ENCODE assay signal across 20 cellular contexts in the genomic region with DNA sequence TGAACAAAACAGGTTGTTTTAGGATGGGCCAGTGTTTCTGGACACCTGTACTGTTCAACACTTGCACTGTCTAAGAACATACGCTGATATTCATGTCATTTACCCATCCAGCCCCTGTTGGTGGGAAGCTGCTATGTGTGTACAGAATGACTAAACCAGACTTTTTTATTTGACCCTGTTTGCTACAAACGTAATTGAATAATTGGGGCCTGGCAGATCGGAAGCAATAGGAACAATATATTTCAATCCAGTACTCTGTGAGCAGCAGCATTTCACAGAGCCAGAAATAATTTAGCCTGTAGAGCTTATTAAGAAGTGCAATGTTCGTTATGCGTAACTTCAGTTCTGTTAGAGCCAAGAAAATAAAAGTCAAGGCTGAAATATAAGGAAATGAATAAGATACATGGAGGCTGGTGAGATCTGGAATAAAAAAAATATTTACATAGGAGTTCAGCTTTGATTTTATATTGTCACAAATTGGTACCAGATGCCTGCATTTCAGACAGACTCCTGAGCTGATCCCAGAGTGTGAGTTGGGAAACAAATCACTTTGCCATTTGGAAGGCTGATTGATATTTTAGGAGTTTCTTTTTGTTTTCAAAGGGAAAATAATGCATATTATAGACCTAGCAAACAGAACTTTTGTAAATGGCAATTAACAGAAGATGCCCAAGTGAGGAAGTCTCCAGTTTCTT. TPM values are rescaled to one million over a fixed set of nuclear protein-coding genes. Genes with fewer than 3 reads are reported as not detected.
A peak's percentile ranks its signal among the peaks of the same experiment; 100 is the strongest.
DNase-seq lines count a peak whose midpoint lies in the region; ATAC-seq, FAIRE-seq and TF ChIP-seq lines count a peak whose summit lies in the region.
"Had no signal": no experiment of that assay in that cellular context is flagged by ENCODE, and none has a peak within 500 bp of the region (broad histone marks: within the 10 kb centered on the region; RNA-seq: fewer than 3 reads in every experiment).

No MANE protein-coding gene starts in this region.

- peaks cover 6% of the 10 kb centered on the region for H3K27me3 Mint-ChIP-seq in activated naive CD8-positive, alpha-beta T cell treated with anti-CD3 and anti-CD28 coated beads for 36 hours
- H3K27me3 Mint-ChIP-seq in mesothelial cell of epicardium (ENCODE audit: low read depth): no peaks in the 10 kb centered on the region

- H3K9me3 ChIP-seq in BLaER1 (no peaks in the 10 kb centered on the region), PC-9 (ENCODE audit: insufficient read depth, low read depth) (no peaks in the 10 kb centered on the region), H1 (ENCODE audit: insufficient read depth in 2 of 2, low read depth in 1 of 2, low read length in 1 of 2) (no peaks in the 10 kb centered on the region), smooth muscle cell (replicated peaks; ENCODE audit: low read depth) (no peaks in the 10 kb centered on the region)
- H3K9me3 ChIP-seq: adrenal gland had no signal

- H3K79me2 ChIP-seq in PC-9 (ENCODE audit: low read depth) (0 out of 2 replicates have a peak, but pooled peaks cover 12% of the 10 kb centered on the region), H1 (ENCODE audit: control insufficient read depth in 1 of 2, insufficient read depth in 2 of 2, low read length in 2 of 2) (peaks cover 12 to 87% of the 10 kb centered on the region in 2 experiments), smooth muscle cell (ENCODE audit: low read depth) (no peaks in the 10 kb centered on the region)

- H3K9me3 Mint-ChIP-seq in activated naive CD8-positive, alpha-beta T cell treated with anti-CD3 and anti-CD28 coated beads for 36 hours: no peaks in the 10 kb centered on the region
- H3K9me3 Mint-ChIP-seq in mesothelial cell of epicardium: no peaks in the 10 kb centered on the region
- H3K9me3 Mint-ChIP-seq: stimulated activated memory B cell treated with anti-CD40 and anti-IgM and Interleukin-4, amounts not matched to agents 10 μg/mL and 1 μg/mL and 100 μg/mL, for 72 hours had no signal

- no peak overlapping the region for H4K91ac ChIP-seq in H1 (replicated peaks; ENCODE audit: insufficient read length, low read length)

- H2BK20ac ChIP-seq in H1 (ENCODE audit: low read length): no peak overlapping the region

- intact Hi-C loops in PC-9 (cut with micrococcal nuclease; ENCODE audit: unreplicated experiment): no loop called here

- no peaks in the 10 kb centered on the region for H3K4me1 Mint-ChIP-seq in activated naive CD8-positive, alpha-beta T cell treated with anti-CD3 and anti-CD28 coated beads for 36 hours
- H3K4me1 Mint-ChIP-seq in mesothelial cell of epicardium: peaks cover 28% of the 10 kb centered on the region
- H3K4me1 Mint-ChIP-seq: naive B cell; stimulated activated memory B cell treated with anti-CD40 and anti-IgM and Interleukin-4, amounts not matched to agents 10 μg/mL and 1 μg/mL and 100 μg/mL, for 72 hours had no signal

- BruUV-seq in PC-9 (replicated peaks; lab: Mats Ljungman, UMichigan): no TSS peak

- no peaks in the 10 kb centered on the region for H3F3A ChIP-seq in PC-9 (ENCODE audit: insufficient read depth, low read depth)
- no peaks in the 10 kb centered on the region for H3F3A ChIP-seq in smooth muscle cell (ENCODE audit: low read depth)

- H3K36me3 Mint-ChIP-seq in activated naive CD8-positive, alpha-beta T cell treated with anti-CD3 and anti-CD28 coated beads for 36 hours: peaks cover 2% of the 10 kb centered on the region
- H3K36me3 Mint-ChIP-seq in mesothelial cell of epicardium: no peaks in the 10 kb centered on the region
- H3K36me3 Mint-ChIP-seq: naive B cell; stimulated activated memory B cell treated with anti-CD40 and anti-IgM and Interleukin-4, amounts not matched to agents 10 μg/mL and 1 μg/mL and 100 μg/mL, for 72 hours had no signal

- TF ChIP-seq RAD21 in H1 (IDR thresholded peaks at IDR 0.05 in 1 of 2, conservative IDR thresholded peaks at IDR 0.05 in 1 of 2; ENCODE audit: low read depth in 2 of 2, low read length in 2 of 2): no peak

- CTCF ChIA-PET in PC-9 (lab: Charles Lee) (no interaction called here), H1 (lab: Charles Lee; ENCODE audit: partially characterized antibody) (interaction anchor here (0.6 to 1.2 kb wide), 5 partner anchors 9 to 151 kb away, joined by 3 to 5 read pairs (median 4); no protein-coding TSS in a partner anchor)

- H3K4me2 ChIP-seq in BLaER1: peak overlapping the region; percentile 41
- peak overlapping the region; percentile 49 for H3K4me2 ChIP-seq in PC-9
- H3K4me2 ChIP-seq in H1 (ENCODE audit: insufficient read depth in 1 of 2, low read depth in 2 of 2, low read length in 2 of 2): no peak overlapping the region
- peak overlapping the region; percentile 1 for H3K4me2 ChIP-seq in smooth muscle cell

- no peak for TF ChIP-seq EP300 in H1 (IDR thresholded peaks at IDR 0.05; ENCODE audit: borderline replicate concordance in 1 of 2, low read depth in 2 of 2, low read length in 2 of 2)

- TF ChIP-seq CTCF in PC-9 (conservative IDR thresholded peaks at IDR 0.05): no peak
- no peak for TF ChIP-seq CTCF in H1 (IDR thresholded peaks at IDR 0.05; ENCODE audit: control extremely low read depth in 1 of 3, insufficient read depth in 1 of 3, low read depth in 1 of 3, low read length in 3 of 3)
- TF ChIP-seq CTCF in smooth muscle cell (IDR thresholded peaks at IDR 0.05; ENCODE audit: borderline replicate concordance, insufficient read depth, poor library complexity, severe bottlenecking): no peak
- TF ChIP-seq CTCF in mesothelial cell of epicardium (IDR thresholded peaks at IDR 0.05; ENCODE audit: unreplicated experiment): no peak

- H2BK15ac ChIP-seq in H1 (ENCODE audit: low read length): peak overlapping the region; percentile 73; the same call in 1 of the 2 replicates

- H3K18ac ChIP-seq in H1 (ENCODE audit: extremely low read depth, low read length): no peak overlapping the region

- no peak overlapping the region for H2AK5ac ChIP-seq in H1 (ENCODE audit: low read depth, low read length)

- no peak overlapping the region for H3K9ac ChIP-seq in BLaER1
- no peak overlapping the region for H3K9ac ChIP-seq in H1 (replicated peaks in 1 of 4; ENCODE audit: extremely low read depth in 1 of 4, low read depth in 3 of 4, low read length in 3 of 4)
- H3K9ac ChIP-seq in smooth muscle cell (ENCODE audit: low read depth): no peak overlapping the region

- H4K20me1 ChIP-seq in BLaER1: no peaks in the 10 kb centered on the region
- H4K20me1 ChIP-seq in PC-9 (ENCODE audit: insufficient read depth): no peaks in the 10 kb centered on the region
- peaks cover 0 to 4% of the 10 kb centered on the region in 2 experiments for H4K20me1 ChIP-seq in H1 (replicated peaks in 1 of 2; ENCODE audit: control insufficient read depth in 1 of 2, insufficient read depth in 2 of 2, low read length in 2 of 2)
- no peaks in the 10 kb centered on the region for H4K20me1 ChIP-seq in smooth muscle cell (ENCODE audit: low read depth)

- H3K27ac Mint-ChIP-seq in activated naive CD8-positive, alpha-beta T cell treated with anti-CD3 and anti-CD28 coated beads for 36 hours: no peak overlapping the region
- no peak overlapping the region for H3K27ac Mint-ChIP-seq in mesothelial cell of epicardium
- H3K27ac Mint-ChIP-seq: naive B cell; stimulated activated memory B cell treated with anti-CD40 and anti-IgM and Interleukin-4, amounts not matched to agents 10 μg/mL and 1 μg/mL and 100 μg/mL, for 72 hours had no signal

- H3K56ac ChIP-seq in H1 (replicated peaks; ENCODE audit: insufficient read length, low read depth, low read length): no peak overlapping the region

- H2AFZ ChIP-seq in PC-9 (no peak overlapping the region), H1 (ENCODE audit: low read length) (no peak overlapping the region), smooth muscle cell (ENCODE audit: low read depth) (no peak overlapping the region)

- DNase-seq in PC-9: no peak
- DNase-seq in H1 (ENCODE audit: low read depth in 1 of 2, low spot score in 2 of 2): no peak
- no peak for DNase-seq in smooth muscle cell (lab: John Stamatoyannopoulos, UW; ENCODE audit: unreplicated experiment)
- no peak for DNase-seq in activated naive CD8-positive, alpha-beta T cell treated with anti-CD3 and anti-CD28 coated beads for 36 hours
- no peak for DNase-seq in mesothelial cell of epicardium (ENCODE audit: low spot score in 2 of 2, unreplicated experiment in 2 of 2)
- no peak for DNase-seq in NCI-H345 treated with DMSO at 0.1 percent for 48 hours (lab: John Stamatoyannopoulos, UW; ENCODE audit: unreplicated experiment)
- DNase-seq: activated CD4-positive, alpha-beta T cell treated with anti-CD3 and anti-CD28 coated beads, Interleukin-2, amount 50 U/mL, for 48 hours; adrenal gland; AML-193; DND-41; dorsolateral prefrontal cortex; KBM-7; naive B cell; NCI-H774; OCI-M1; SIG-M5 had no signal

- H3K36me3 ChIP-seq in BLaER1: no peaks in the 10 kb centered on the region
- H3K36me3 ChIP-seq in PC-9 (ENCODE audit: low read depth): no peaks in the 10 kb centered on the region
- H3K36me3 ChIP-seq in H1 (ENCODE audit: control insufficient read depth in 2 of 4, insufficient read depth in 4 of 4, low read length in 3 of 4): 0 out of 8 replicates have a peak, but pooled peaks cover 0 to under 1% (median 0%) of the 10 kb centered on the region in 4 experiments
- no peaks in the 10 kb centered on the region for H3K36me3 ChIP-seq in smooth muscle cell (ENCODE audit: low read depth)
- H3K36me3 ChIP-seq: adrenal gland had no signal

- H3K4me3 Mint-ChIP-seq in activated naive CD8-positive, alpha-beta T cell treated with anti-CD3 and anti-CD28 coated beads for 36 hours: no peak overlapping the region
- no peak overlapping the region for H3K4me3 Mint-ChIP-seq in mesothelial cell of epicardium
- H3K4me3 Mint-ChIP-seq: naive B cell; stimulated activated memory B cell treated with anti-CD40 and anti-IgM and Interleukin-4, amounts not matched to agents 10 μg/mL and 1 μg/mL and 100 μg/mL, for 72 hours had no signal

- H3K23me2 ChIP-seq in H1 (ENCODE audit: low read depth, low read length): no peaks in the 10 kb centered on the region

- H4K8ac ChIP-seq in H1 (ENCODE audit: extremely low read depth, insufficient read depth, low read length): no peak overlapping the region

- H3K9me2 ChIP-seq in PC-9 (ENCODE audit: insufficient read depth): no peaks in the 10 kb centered on the region

- H3K14ac ChIP-seq in H1 (ENCODE audit: insufficient read length): no peak overlapping the region

- H3K27me3 ChIP-seq in BLaER1 (no peaks in the 10 kb centered on the region), PC-9 (ENCODE audit: insufficient read depth, low read depth) (no peaks in the 10 kb centered on the region), H1 (replicated peaks in 1 of 4; ENCODE audit: control insufficient read depth in 3 of 4, extremely low read depth in 1 of 4, insufficient read depth in 3 of 4, low read length in 3 of 4) (no peaks in the 10 kb centered on the region), smooth muscle cell (ENCODE audit: low read depth) (no peaks in the 10 kb centered on the region)
- H3K27me3 ChIP-seq: adrenal gland, dorsolateral prefrontal cortex, foreskin keratinocyte had no signal

- no peak for TF ChIP-seq POLR2A in H1 (IDR thresholded peaks at IDR 0.05; ENCODE audit: control extremely low read depth in 1 of 2, low read depth in 2 of 2, low read length in 2 of 2)

- H3K4me1 ChIP-seq in BLaER1 (peaks cover 7% of the 10 kb centered on the region), PC-9 (replicated peaks; ENCODE audit: insufficient read depth) (peaks cover 13% of the 10 kb centered on the region), H1 (replicated peaks in 1 of 4; ENCODE audit: control insufficient read depth in 3 of 4, insufficient read depth in 4 of 4, low read length in 3 of 4) (peaks cover 4 to 12% (median 7%) of the 10 kb centered on the region in 4 experiments; a peak in 6 of 7 replicates), smooth muscle cell (ENCODE audit: low read depth) (no peaks in the 10 kb centered on the region)
- H3K4me1 ChIP-seq: adrenal gland, foreskin keratinocyte had no signal

- H3K4me3 ChIP-seq in BLaER1 (no peak overlapping the region), PC-9 (no peak overlapping the region), H1 (ENCODE audit: extremely low read depth in 1 of 4, insufficient read depth in 2 of 4, low read depth in 3 of 4, low read length in 4 of 4) (no peak overlapping the region), smooth muscle cell (no peak overlapping the region)
- H3K4me3 ChIP-seq: adrenal gland, dorsolateral prefrontal cortex had no signal

- H2BK12ac ChIP-seq in H1 (ENCODE audit: low read depth, low read length): no peak overlapping the region

- no peak for FAIRE-seq in H1 (lab: Jason Lieb, UNC)

- H4K5ac ChIP-seq in H1 (ENCODE audit: insufficient read length, low read depth, low read length): no peak overlapping the region

- H3K4ac ChIP-seq in H1 (replicated peaks; ENCODE audit: insufficient read length, low read depth, low read length): no peak overlapping the region

- no peak overlapping the region for H3K23ac ChIP-seq in H1 (ENCODE audit: insufficient read length)

- H3K27ac ChIP-seq in BLaER1: no peak overlapping the region
- H3K27ac ChIP-seq in PC-9: 0 out of 2 replicates have a peak overlapping the region, but pooled peaks have one; percentile 9
- H3K27ac ChIP-seq in H1 (ENCODE audit: low read depth, low read length): no peak overlapping the region
- H3K27ac ChIP-seq in smooth muscle cell (ENCODE audit: low read depth): no peak overlapping the region
- H3K27ac ChIP-seq: adrenal gland, foreskin keratinocyte had no signal

- H2BK120ac ChIP-seq in H1 (replicated peaks; ENCODE audit: low read depth, low read length): no peak overlapping the region

- no peak overlapping the region for H2BK5ac ChIP-seq in H1 (ENCODE audit: low read depth, low read length)

- WGBS in H1 (ENCODE audit: extremely low coverage in 1 of 2, insufficient coverage in 1 of 2, insufficient read length in 1 of 2, insufficient replicate concordance in 2 of 2, low coverage in 1 of 2, low lambda C conversion rate in 2 of 2, missing lambda C conversion rate in 1 of 2), 2 experiments: 78% methylated on average over 5 of the region's 5 CpGs; no CpG with 5 or more reads in 1 of the 2 experiments
- 92% methylated on average over 5 of the region's 5 CpGs for WGBS in smooth muscle cell (ENCODE audit: low lambda C conversion rate)

- H3K79me1 ChIP-seq in H1 (ENCODE audit: low read depth, low read length): peaks cover 13% of the 10 kb centered on the region

- POLR2A ChIA-PET in PC-9 (lab: Charles Lee; ENCODE audit: unreplicated experiment) (no interaction called here), H1 (lab: Charles Lee; ENCODE audit: partially characterized antibody) (interaction anchor here (0.9 to 2.0 kb wide), 6 partner anchors 11 to 21 kb away, joined by 3 to 7 read pairs (median 4); no protein-coding TSS in a partner anchor)

- no peak for ATAC-seq in HG03025 (IDR thresholded peaks at IDR 0.05; ENCODE audit: low FRiP score, unreplicated experiment)
- ATAC-seq: stimulated activated memory B cell treated with anti-CD40 and anti-IgM and Interleukin-4, amounts not matched to agents 10 μg/mL and 1 μg/mL and 100 μg/mL, for 72 hours had no signal

RNA-seq across cellular contexts. Expression of a gene that starts 19.7 kb away (rescaled TPM):
- total RNA-seq in PC-9 (2021) (10.0 and 11.8 TPM in 2 replicates), smooth muscle cell (1.2 and 2.2 TPM in 2 replicates), mesothelial cell of epicardium (11.3 to 12.7 TPM (median 12.0 TPM) in 3 replicates)
- 26.4 and 28.0 TPM in 2 replicates for total RNA-seq in H1 (2021; fragmentation: NEBNext Ultra II Directional; extraction: Animal tissue kit (Norgen Biotek cat#: 25700))
- polyA plus RNA-seq in H1 (2011; rRNA removed) (8.3 and 9.2 TPM in 2 replicates), smooth muscle cell (2.4 and 2.7 TPM in 2 replicates)
- polyA plus RNA-seq in H1 (2011; cell fraction: cytosol; rRNA removed): 9.1 TPM
- polyA plus RNA-seq in H1 (2011; cell fraction: nucleus; rRNA removed): 17.4 TPM
- 15.3 to 18.2 TPM (median 16.6 TPM) in 4 replicates for polyA plus RNA-seq in H1 (2012, experiment 1 of 2)
- 11.8 TPM for polyA plus RNA-seq in H1 (2012, experiment 2 of 2)
- polyA plus RNA-seq in H1 (2013, experiment 1 of 2): 11.0 TPM
- polyA plus RNA-seq in H1 (2013, experiment 2 of 2): 9.9 TPM
- 13.6 and 21.1 TPM in 2 replicates for polyA minus RNA-seq in H1 (2011; rRNA and poly(A)+ RNA removed)
- 15.0 TPM for polyA minus RNA-seq in H1 (2011; cell fraction: cytosol; rRNA and poly(A)+ RNA removed)
- 27.9 TPM for polyA minus RNA-seq in H1 (2011; cell fraction: nucleus; rRNA and poly(A)+ RNA removed)
- 10 to 100 TPM; 10.0 to 11.8 TPM for total RNA-seq in activated naive CD8-positive, alpha-beta T cell treated with anti-CD3 and anti-CD28 coated beads for 36 hours

Comparison
In these comparisons a context has a peak if more than half of its experiments do, and no peak if none do; other contexts are left out.
1. H3K4me2 ChIP-seq: peak in BLaER1 (single experiment), PC-9 (single experiment) and smooth muscle cell (single experiment); none in H1 (0 of 2).